ENCODE assay signal across 8 cellular contexts in the genomic region with DNA sequence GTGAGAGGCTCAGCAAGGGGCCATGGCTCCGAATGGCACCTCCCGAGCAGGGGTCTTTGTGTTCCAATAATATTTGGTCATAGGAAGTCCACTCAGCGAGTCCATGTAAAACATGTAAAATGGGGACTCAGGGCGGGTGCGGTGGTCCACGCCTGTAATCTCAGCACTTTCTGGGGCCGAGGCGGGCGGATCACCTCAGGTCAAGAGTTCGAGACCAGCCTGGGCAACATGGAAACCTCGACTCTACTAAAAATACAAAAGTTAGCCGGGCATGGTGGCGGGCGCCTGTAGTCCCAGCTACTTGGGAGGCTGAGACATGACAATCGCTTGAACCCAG. TPM values are rescaled to one million over a fixed set of nuclear protein-coding genes. Genes with fewer than 3 reads are reported as not detected.
DNase-seq lines count a peak whose midpoint lies in the region; ATAC-seq, FAIRE-seq and TF ChIP-seq lines count a peak whose summit lies in the region.

No MANE protein-coding gene starts in this region.

- TF ChIP-seq CTCF in DND-41 (IDR thresholded peaks at IDR 0.05; ENCODE audit: borderline replicate concordance, extremely low read depth, low read length, poor library complexity, severe bottlenecking) (no peak), esophagus muscularis mucosa (IDR thresholded peaks at IDR 0.05) (no peak), sigmoid colon (IDR thresholded peaks at IDR 0.05) (no peak)

- H3K27ac ChIP-seq in DND-41 (ENCODE audit: low read length): peak overlapping the region; percentile 78
- H3K27ac ChIP-seq in esophagus muscularis mucosa (replicated peaks in 1 of 4): peak overlapping the region; percentile 38 to 76 (median 63)
- peak overlapping the region; percentile 8 to 64 (median 62) for H3K27ac ChIP-seq in sigmoid colon

- FAIRE-seq in GM12891 (lab: Jason Lieb, UNC): no peak

- intact Hi-C loops in esophagus muscularis mucosa (cut with DNase I) (no loop called here), sigmoid colon (cut with DNase I) (no loop called here)

- no peaks in the 10 kb centered on the region for H3K9me3 ChIP-seq in DND-41 (ENCODE audit: insufficient read depth, low read length, severe bottlenecking)
- peaks cover 4% of the 10 kb centered on the region; the same call in 1 of the 2 replicates for H3K9me3 ChIP-seq in NT2/D1 (ENCODE audit: insufficient read depth, low read length)
- H3K9me3 ChIP-seq in esophagus muscularis mucosa: no peaks in the 10 kb centered on the region
- peaks cover 0 to 3% (median 0%) of the 10 kb centered on the region in 4 donors for H3K9me3 ChIP-seq in sigmoid colon

- peak overlapping the region; percentile 62 for H3K9ac ChIP-seq in DND-41 (ENCODE audit: low read depth, low read length)
- H3K9ac ChIP-seq in NT2/D1 (ENCODE audit: insufficient read length, low read depth): peak overlapping the region; percentile 58

- TF ChIP-seq EP300 in esophagus muscularis mucosa (IDR thresholded peaks at IDR 0.05): no peak
- no peak for TF ChIP-seq EP300 in sigmoid colon (IDR thresholded peaks at IDR 0.05)

- H3K4me1 ChIP-seq in DND-41 (ENCODE audit: insufficient read depth, low read length) (peaks cover 20% of the 10 kb centered on the region), NT2/D1 (ENCODE audit: insufficient read depth, insufficient read length) (peaks cover 3% of the 10 kb centered on the region), esophagus muscularis mucosa (peaks cover 23 to 52% (median 39%) of the 10 kb centered on the region in 4 donors), sigmoid colon (peaks cover 0 to 30% (median 19%) of the 10 kb centered on the region in 4 donors)

- 86% methylated on average over 10 of the region's 15 CpGs for WGBS in esophagus muscularis mucosa
- WGBS in sigmoid colon, 2 donors: 70 to 81% methylated on average over 15 of the region's 15 CpGs

- DNase-seq in DND-41 (no peak), NT2/D1 (ENCODE audit: low read depth, low spot score) (no peak), esophagus muscularis mucosa (ENCODE audit: extremely low spot score) (no peak), sigmoid colon (no peak), GM12891 (ENCODE audit: insufficient read length, low spot score) (no peak)
- no peak for DNase-seq in stimulated activated CD4-positive, alpha-beta T cell treated with anti-CD3 and anti-CD28 coated beads, Interleukin-12 subunit alpha, Interleukin-12 subunit beta, amount 100 ng/mL, for 4 hours
- DNase-seq in stimulated activated CD4-positive, alpha-beta T cell treated with anti-CD3 and anti-CD28 coated beads, Interleukin-4, amount 100 ng/mL, for 1 hour: no peak

- H3K4me3 ChIP-seq in DND-41 (ENCODE audit: low read depth in 1 of 2, low read length in 2 of 2) (peak overlapping the region; percentile 38 to 62; a peak in 3 of 4 replicates), NT2/D1 (ENCODE audit: insufficient read length, low read depth) (peak overlapping the region; percentile 35), esophagus muscularis mucosa (peak overlapping the region; percentile 55 to 64 (median 59)), sigmoid colon (peak overlapping the region; percentile 18 to 57 (median 38))

- H3K4me2 ChIP-seq in DND-41 (ENCODE audit: insufficient read depth, low read length): peak overlapping the region; percentile 82

- H4K20me1 ChIP-seq in DND-41 (ENCODE audit: insufficient read depth, low read length): no peaks in the 10 kb centered on the region

- peak overlapping the region; percentile 99 for H2AFZ ChIP-seq in DND-41 (ENCODE audit: low read depth, low read length)

- no peaks in the 10 kb centered on the region for H3K79me2 ChIP-seq in DND-41 (ENCODE audit: insufficient read depth, low read length)

- H3K36me3 ChIP-seq in DND-41 (ENCODE audit: insufficient read depth, low read length) (no peaks in the 10 kb centered on the region), NT2/D1 (ENCODE audit: insufficient read depth, insufficient read length, low read length) (no peaks in the 10 kb centered on the region), esophagus muscularis mucosa (peaks cover 0 to 13% (median 0%) of the 10 kb centered on the region in 4 donors), sigmoid colon (no peaks in the 10 kb centered on the region)

- ATAC-seq in DND-41 (ENCODE audit: insufficient read depth, low read depth) (no peak), GM19467 (IDR thresholded peaks at IDR 0.05; ENCODE audit: unreplicated experiment) (no peak)

- no peaks in the 10 kb centered on the region for H3K27me3 ChIP-seq in DND-41 (ENCODE audit: insufficient read depth, low read length, poor library complexity)
- H3K27me3 ChIP-seq in NT2/D1 (ENCODE audit: insufficient read depth, insufficient read length): no peaks in the 10 kb centered on the region
- H3K27me3 ChIP-seq in esophagus muscularis mucosa: no peaks in the 10 kb centered on the region
- H3K27me3 ChIP-seq in sigmoid colon: no peaks in the 10 kb centered on the region

- no peak for TF ChIP-seq POLR2A in esophagus muscularis mucosa (IDR thresholded peaks at IDR 0.05; ENCODE audit: low read depth)
- TF ChIP-seq POLR2A in sigmoid colon (IDR thresholded peaks at IDR 0.05): no peak
- TF ChIP-seq POLR2A in GM12891 (IDR thresholded peaks at IDR 0.05; ENCODE audit: low read depth, low read length): no peak

TF ChIP-seq in GM12891, 5 proteins besides CTCF, POLR2A, EP300 and RAD21:
- TF ChIP-seq SPI1 (IDR thresholded peaks at IDR 0.05; ENCODE audit: low read depth, low read length): no peak
- no peak for TF ChIP-seq POU2F2 (IDR thresholded peaks at IDR 0.05; ENCODE audit: low read depth, low read length)
- TF ChIP-seq TAF1 (IDR thresholded peaks at IDR 0.05; ENCODE audit: low read depth, low read length): no peak
- no peak for TF ChIP-seq POLR2AphosphoS5 (IDR thresholded peaks at IDR 0.05; ENCODE audit: low read depth, low read length)
- no peak for TF ChIP-seq PAX5 (IDR thresholded peaks at IDR 0.05; ENCODE audit: insufficient read depth, low read length, severe bottlenecking)

RNA-seq across cellular contexts. Expression of gene EFCC1, which starts 26.4 kb away (rescaled TPM):
- total RNA-seq in esophagus muscularis mucosa (10 to 100 TPM in 1 of 4 donors, 1 to 10 TPM in 3; 5.8 to 15.8 (median 7.9) TPM), sigmoid colon (10 to 100 TPM in 1 of 4 donors, 1 to 10 TPM in 3; 4.6 to 15.0 (median 5.3) TPM)
- polyA plus RNA-seq in sigmoid colon: 1 to 10 TPM in 2 of 3 donors, under 1 TPM in 1; 0.46 to 2.4 (median 1.9) TPM
- polyA plus RNA-seq in GM12891 (2012; ENCODE audit: low read depth, missing spikeins): not detected

RNA-seq across cellular contexts. Expression of gene GP9, which starts 33.1 kb away (rescaled TPM):
- under 1 TPM in 1 of 4 donors, not detected in 3; 0.50 TPM for total RNA-seq in esophagus muscularis mucosa
- not detected for total RNA-seq in sigmoid colon
- polyA plus RNA-seq in sigmoid colon: under 1 TPM in 1 of 3 donors, not detected in 2; 0.26 TPM
- polyA plus RNA-seq in GM12891 (2012; ENCODE audit: low read depth, missing spikeins): 0.24 TPM

RNA-seq across cellular contexts. Expression of gene CFAP92, which starts 33.6 kb away (rescaled TPM):
- 1 to 10 TPM in 1 of 4 donors, under 1 TPM in 3; 0.19 to 1.2 (median 0.47) TPM for total RNA-seq in esophagus muscularis mucosa
- total RNA-seq in sigmoid colon: under 1 TPM in 3 of 4 donors, not detected in 1; under 0.01 to 0.83 (median 0.33) TPM
- polyA plus RNA-seq in sigmoid colon: 1 to 10 TPM in 1 of 3 donors, under 1 TPM in 1, not detected in 1; 0.61 to 1.2 TPM
- polyA plus RNA-seq in GM12891 (2012; ENCODE audit: low read depth, missing spikeins): 0.08 TPM
